ENCODE assay signal across 32 cellular contexts in the genomic region with DNA sequence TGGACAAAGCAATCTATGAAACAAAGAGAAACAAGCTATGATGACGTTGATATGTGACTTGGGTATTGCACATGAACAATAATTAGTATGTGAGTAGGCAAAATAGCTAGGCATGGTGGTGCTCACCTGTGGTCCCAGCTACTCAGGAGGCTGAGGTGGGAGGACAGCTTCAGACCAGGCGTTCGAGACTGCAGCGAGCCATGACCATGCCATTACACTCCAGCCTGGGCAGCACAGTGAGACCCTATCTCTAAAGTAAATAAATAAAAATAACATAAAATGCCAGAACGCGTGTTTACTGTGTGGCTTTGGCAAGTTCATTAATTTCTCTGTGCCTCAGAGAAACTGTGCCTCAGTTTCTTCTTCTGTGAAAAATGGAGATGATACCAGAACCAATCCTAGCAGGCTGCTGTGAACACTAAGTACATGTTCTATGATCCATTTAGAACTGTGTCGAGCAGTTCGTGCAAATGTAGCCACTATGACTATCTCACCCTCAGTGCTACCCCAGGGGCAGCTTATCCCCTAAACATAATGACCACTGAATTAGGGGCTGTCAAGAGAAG. TPM values are rescaled to one million over a fixed set of nuclear protein-coding genes. Genes with fewer than 3 reads are reported as not detected.
DNase-seq lines count a peak whose midpoint lies in the region; ATAC-seq, FAIRE-seq and TF ChIP-seq lines count a peak whose summit lies in the region.
"Had no signal": no experiment of that assay in that cellular context is flagged by ENCODE, and none has a peak within 500 bp of the region (broad histone marks: within the 10 kb centered on the region; RNA-seq: fewer than 3 reads in every experiment).

No MANE protein-coding gene starts in this region.

- POLR2A ChIA-PET in A549 (lab: Yijun Ruan, JAX) (interaction anchor here (0.6 to 4.7 kb wide), 15 partner anchors 9 to 476 kb away, joined by 3 to 62 read pairs (median 8); partner anchors contain the start of gene TNS3), PC-3 (lab: Charles Lee; ENCODE audit: unreplicated experiment) (no interaction called here)

- H3K27ac ChIP-seq in A549 = peak overlapping the region; percentile 99
- no peak overlapping the region for H3K27ac ChIP-seq in PC-3 (ENCODE audit: low read length)
- H3K27ac ChIP-seq in endodermal cell (ENCODE audit: low read depth, low read length) = no peak overlapping the region
- H3K27ac ChIP-seq in osteoblast (ENCODE audit: low read depth, low read length) = no peak overlapping the region
- H3K27ac ChIP-seq: esophagus squamous epithelium, KMS-11, testis had no signal

- TF ChIP-seq EP300 in A549 (IDR thresholded peaks at IDR 0.05) = no peak

- CTCF ChIA-PET in A549 (lab: Yijun Ruan, JAX) = interaction anchor here (0.8 to 4.5 kb wide), 6 partner anchors 9 to 228 kb away, joined by 3 to 16 read pairs (median 6); partner anchors contain the start of gene TNS3
- CTCF ChIA-PET in PC-3 (lab: Charles Lee) = interaction anchor here (0.5 kb wide), 1 partner anchor 228 kb away, joined by 6 read pairs; no protein-coding TSS in a partner anchor

- H2AFZ ChIP-seq in PC-3 (ENCODE audit: low read length) (peak overlapping the region; percentile 20; the same call in 1 of the 2 replicates), osteoblast (ENCODE audit: low read length) (no peak overlapping the region)

- no peak for FAIRE-seq in A549 (lab: Jason Lieb, UNC)
- FAIRE-seq: endometrium, H54 had no signal

- no peak overlapping the region for H3K4me3 Mint-ChIP-seq in endodermal cell
- H3K4me3 Mint-ChIP-seq: activated naive CD8-positive, alpha-beta T cell treated with anti-CD3 and anti-CD28 coated beads, Interleukin-2, amount 10 ng/mL, durations not matched to agents 7 days and 5 days; CD4-positive, alpha-beta T cell had no signal

- no peak for TF ChIP-seq POLR2A in A549 (IDR thresholded peaks at IDR 0.05; ENCODE audit: low read length)

- no peak for TF ChIP-seq CTCF in A549 (IDR thresholded peaks at IDR 0.05)
- no peak for TF ChIP-seq CTCF in PC-3 (conservative IDR thresholded peaks at IDR 0.05; ENCODE audit: low read depth, low read length)
- no peak for TF ChIP-seq CTCF in endodermal cell (conservative IDR thresholded peaks at IDR 0.05)
- TF ChIP-seq CTCF in osteoblast (IDR thresholded peaks at IDR 0.05; ENCODE audit: extremely low read depth, low read depth, low read length) = no peak

- no peak for DNase-seq in A549 (ENCODE audit: low read depth in 1 of 2, low spot score in 1 of 2)
- no peak for DNase-seq in PC-3
- no peak for DNase-seq in endodermal cell
- no peak for DNase-seq in osteoblast (ENCODE audit: insufficient read length, low spot score, missing footprints)
- no peak for DNase-seq in NCI-H146 treated with DMSO at 0.1 percent for 48 hours (lab: John Stamatoyannopoulos, UW; ENCODE audit: unreplicated experiment)
- no peak for DNase-seq in putamen (ENCODE audit: low spot score)
- DNase-seq in NK-92 (lab: John Stamatoyannopoulos, UW; ENCODE audit: unreplicated experiment) = no peak
- DNase-seq in inferior parietal cortex (ENCODE audit: extremely low spot score) = no peak
- DNase-seq: activated CD4-positive, alpha-beta T cell treated with anti-CD3 and anti-CD28 coated beads for 4 hours; activated effector memory CD4-positive, alpha-beta T cell treated with anti-CD3 and anti-CD28 coated beads, Interleukin-2, amount 50 U/mL, for 16 hours; activated naive CD8-positive, alpha-beta T cell treated with anti-CD3 and anti-CD28 coated beads, Interleukin-2, amount 10 ng/mL, durations not matched to agents 7 days and 5 days; activated T-cell treated with anti-CD3 and anti-CD28 coated beads for 4 hours; AML-193; caudate nucleus; CD4-positive, alpha-beta T cell; dermis blood vessel endothelial cell; DMS 273 treated with DMSO at 0.1 percent for 48 hours; esophagus squamous epithelium; hypothalamus; left lung; NCI-H1417; NCI-H2081 treated with DMSO at 0.1 percent for 48 hours; NCI-H774; stimulated activated CD4-positive, alpha-beta T cell treated with anti-CD3 and anti-CD28 coated beads, Interleukin-4, amount 100 ng/mL, for 4 hours; stimulated activated naive CD4-positive, alpha-beta T cell; T-helper 2 cell; testis had no signal

- no peaks in the 10 kb centered on the region for H3F3A ChIP-seq in PC-3 (ENCODE audit: low read length, unreplicated experiment)

- TF ChIP-seq RAD21 in A549 (conservative IDR thresholded peaks at IDR 0.05 in 1 of 2, IDR thresholded peaks at IDR 0.05 in 1 of 2) = no peak

- WGBS in A549 (ENCODE audit: missing lambda C conversion rate) = 45% methylated on average over 8 of the region's 8 CpGs
- 93 to 97% methylated on average over 5 to 8 of the region's 8 CpGs for WGBS in endodermal cell (ENCODE audit: insufficient coverage in 1 of 2, insufficient read length in 1 of 2), 2 experiments

- H3K9me2 ChIP-seq in PC-3 (replicated peaks; ENCODE audit: low read length) = no peaks in the 10 kb centered on the region

- H3K9ac ChIP-seq in PC-3 (ENCODE audit: low read length) = no peak overlapping the region
- no peak overlapping the region for H3K9ac ChIP-seq in endodermal cell (ENCODE audit: extremely low read depth, low read length, poor library complexity, severe bottlenecking)
- H3K9ac ChIP-seq: KMS-11 had no signal

- H3K4me2 ChIP-seq in A549 = peak overlapping the region; percentile 97
- H3K4me2 ChIP-seq in PC-3 (ENCODE audit: low read length) = peak overlapping the region; percentile 46
- peak overlapping the region; percentile 7 for H3K4me2 ChIP-seq in osteoblast (ENCODE audit: insufficient read depth, low read length)
- H3K4me2 ChIP-seq: KMS-11 had no signal

- peak overlapping the region; percentile 76 for H3K27ac Mint-ChIP-seq in endodermal cell
- H3K27ac Mint-ChIP-seq: activated naive CD8-positive, alpha-beta T cell treated with anti-CD3 and anti-CD28 coated beads, Interleukin-2, amount 10 ng/mL, durations not matched to agents 7 days and 5 days; CD4-positive, alpha-beta T cell had no signal

- H4K20me1 ChIP-seq in PC-3 (ENCODE audit: low read length) (no peaks in the 10 kb centered on the region), osteoblast (ENCODE audit: insufficient read depth, low read length) (no peaks in the 10 kb centered on the region)

- H3K36me3 Mint-ChIP-seq in endodermal cell (ENCODE audit: low read depth) = no peaks in the 10 kb centered on the region
- H3K36me3 Mint-ChIP-seq: activated naive CD8-positive, alpha-beta T cell treated with anti-CD3 and anti-CD28 coated beads, Interleukin-2, amount 10 ng/mL, durations not matched to agents 7 days and 5 days had no signal

- no peaks in the 10 kb centered on the region for H3K79me2 ChIP-seq in PC-3 (ENCODE audit: low read length)
- H3K79me2 ChIP-seq in osteoblast (ENCODE audit: insufficient read depth, low read length) = no peaks in the 10 kb centered on the region

- peaks cover 21% of the 10 kb centered on the region for H3K4me1 Mint-ChIP-seq in endodermal cell
- H3K4me1 Mint-ChIP-seq: activated naive CD8-positive, alpha-beta T cell treated with anti-CD3 and anti-CD28 coated beads, Interleukin-2, amount 10 ng/mL, durations not matched to agents 7 days and 5 days had no signal

- H3K36me3 ChIP-seq in PC-3 (ENCODE audit: low read depth, low read length) (no peaks in the 10 kb centered on the region), endodermal cell (ENCODE audit: control insufficient read depth, insufficient read depth, low read length) (no peaks in the 10 kb centered on the region), osteoblast (ENCODE audit: insufficient read depth, low read length) (no peaks in the 10 kb centered on the region)
- H3K36me3 ChIP-seq: ascending aorta, esophagus squamous epithelium, gastroesophageal sphincter, left lung had no signal

- H3K4me1 ChIP-seq in A549 = peaks cover 86% of the 10 kb centered on the region
- H3K4me1 ChIP-seq in PC-3 (ENCODE audit: insufficient read depth, low read length) = peaks cover 32% of the 10 kb centered on the region
- no peaks in the 10 kb centered on the region for H3K4me1 ChIP-seq in endodermal cell (ENCODE audit: control insufficient read depth, insufficient read depth, low read length)
- H3K4me1 ChIP-seq in osteoblast (ENCODE audit: insufficient read depth, low read length) = peaks cover 11% of the 10 kb centered on the region

- peaks cover 5% of the 10 kb centered on the region for H3K9me3 Mint-ChIP-seq in endodermal cell
- H3K9me3 Mint-ChIP-seq: CD4-positive, alpha-beta T cell had no signal

- no peaks in the 10 kb centered on the region for H3K9me3 ChIP-seq in A549
- H3K9me3 ChIP-seq in PC-3 (ENCODE audit: low read length) = no peaks in the 10 kb centered on the region
- peaks cover 1% of the 10 kb centered on the region for H3K9me3 ChIP-seq in endodermal cell (ENCODE audit: control insufficient read depth, low read length)
- H3K9me3 ChIP-seq in osteoblast (ENCODE audit: low read depth, low read length) = peaks cover 3% of the 10 kb centered on the region
- H3K9me3 ChIP-seq: ascending aorta, gastroesophageal sphincter, testis had no signal

- no TSS peak for BruUV-seq in PC-3 (replicated peaks; lab: Mats Ljungman, UMichigan)

- H3K4me3 ChIP-seq in A549 (no peak overlapping the region), PC-3 (ENCODE audit: low read length) (no peak overlapping the region), endodermal cell (ENCODE audit: low read length) (no peak overlapping the region), osteoblast (ENCODE audit: insufficient read depth, low read length) (no peak overlapping the region)
- H3K4me3 ChIP-seq: ascending aorta, esophagus squamous epithelium, gastroesophageal sphincter, left lung, testis had no signal

- H3K27me3 ChIP-seq in PC-3 (ENCODE audit: low read length) = no peaks in the 10 kb centered on the region
- no peaks in the 10 kb centered on the region for H3K27me3 ChIP-seq in endodermal cell (ENCODE audit: control insufficient read depth, insufficient read depth, low read length, poor library complexity, severe bottlenecking)
- no peaks in the 10 kb centered on the region for H3K27me3 ChIP-seq in osteoblast (ENCODE audit: insufficient read depth, low read length)
- H3K27me3 ChIP-seq: ascending aorta, gastroesophageal sphincter, left lung, testis had no signal

- peaks cover 2% of the 10 kb centered on the region for H3K27me3 Mint-ChIP-seq in endodermal cell (ENCODE audit: insufficient read depth)
- H3K27me3 Mint-ChIP-seq: activated naive CD8-positive, alpha-beta T cell treated with anti-CD3 and anti-CD28 coated beads, Interleukin-2, amount 10 ng/mL, durations not matched to agents 7 days and 5 days; CD4-positive, alpha-beta T cell had no signal

- intact Hi-C loops in PC-3 (cut with micrococcal nuclease) = no loop called here

- no peak; a peak in 1 of 6 replicates for ATAC-seq in A549
- ATAC-seq in PC-3 = no peak
- ATAC-seq: gastroesophageal sphincter had no signal

TF ChIP-seq in A549, 52 proteins besides CTCF, POLR2A, EP300 and RAD21 (continues in another document):
- TF ChIP-seq NR3C1 (IDR thresholded peaks at IDR 0.05) = no peak

RNA-seq across cellular contexts. Expression of gene TNS3, which starts 9.3 kb away (rescaled TPM):
- polyA plus RNA-seq in A549 (2011; rRNA removed) = 134 and 137 TPM in 2 replicates
- polyA plus RNA-seq in A549 (2012; cell fraction: cytosol; rRNA removed) = 80.9 and 113 TPM in 2 replicates
- 217 and 283 TPM in 2 replicates for polyA plus RNA-seq in A549 (2012; cell fraction: nucleus; rRNA removed)
- polyA plus RNA-seq in A549 (2017; fragmentation: RNase III; extraction: RNeasy Plus Mini Kit Qiagen cat#74134 plus additional on column Dnase treatment) = 107 to 122 TPM (median 107 TPM) in 3 replicates
- polyA minus RNA-seq in A549 (2011; rRNA and poly(A)+ RNA removed) = 438 and 510 TPM in 2 replicates
- 71.4 and 72.3 TPM in 2 replicates for total RNA-seq in PC-3 (2014; rRNA removed)
- 10 to 100 TPM; 33.8 to 38.5 TPM for total RNA-seq in endodermal cell
- 18.1 TPM for polyA plus RNA-seq in endodermal cell (2013, experiment 1 of 2)
- 19.3 TPM for polyA plus RNA-seq in endodermal cell (2013, experiment 2 of 2)
- 67.3 and 88.1 TPM in 2 replicates for total RNA-seq in osteoblast

Comparison
In these comparisons a context has a peak if more than half of its experiments do, and no peak if none do; other contexts are left out.
1. H3K27ac ChIP-seq: peak in A549 (2 of 2); none in PC-3 (single experiment), endodermal cell (single experiment) and osteoblast (single experiment).
2. H3K4me2 ChIP-seq: peak in every context shown above with its lines; median percentile 97 in A549; 46 in PC-3; 7 in osteoblast.